Comparison of ENCODE assay signal across 19 cellular contexts in the genomic region with DNA sequence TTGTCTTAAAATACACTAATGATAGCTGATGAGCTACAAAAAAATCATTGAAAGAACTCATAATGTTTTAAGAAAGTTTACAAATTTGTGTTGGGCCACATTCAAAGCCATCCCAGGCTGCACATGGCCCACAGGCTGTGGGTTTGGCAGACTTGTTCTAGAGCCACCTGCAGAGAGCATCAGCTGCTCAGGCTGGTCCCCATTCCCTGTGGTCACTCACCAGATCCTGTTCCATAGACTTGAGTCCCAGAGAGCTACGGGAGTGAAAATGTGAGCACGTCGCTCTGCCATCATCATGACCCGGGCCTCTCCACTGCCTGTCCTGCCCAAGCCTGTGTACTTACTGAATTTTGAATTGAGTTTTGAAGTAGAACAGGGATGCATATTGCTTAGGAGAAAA. TPM values are rescaled to one million over a fixed set of nuclear protein-coding genes. Genes with fewer than 3 reads are reported as not detected.
DNase-seq lines count a peak whose midpoint lies in the region; ATAC-seq and TF ChIP-seq lines count a peak whose summit lies in the region.
"Had no signal": no experiment of that assay in that cellular context is flagged by ENCODE, and none has a peak within 500 bp of the region (broad histone marks: within the 10 kb centered on the region; RNA-seq: fewer than 3 reads in every experiment).

No MANE protein-coding gene starts in this region.

- H3K4me3 Mint-ChIP-seq in endodermal cell (no peak overlapping the region), neural progenitor cell (no peak overlapping the region)
- H3K4me3 Mint-ChIP-seq: H9 had no signal

- H3K4me2 ChIP-seq in neural progenitor cell = no peak overlapping the region

- no peak overlapping the region for H2AFZ ChIP-seq in neural progenitor cell (replicated peaks)

- no peaks in the 10 kb centered on the region for H4K20me1 ChIP-seq in neural progenitor cell (ENCODE audit: low read depth)

- no peak overlapping the region for H3K27ac Mint-ChIP-seq in endodermal cell
- H3K27ac Mint-ChIP-seq in neural progenitor cell = peak overlapping the region; percentile 96

- no peak for TF ChIP-seq CTCF in astrocyte of the cerebellum (IDR thresholded peaks at IDR 0.05; ENCODE audit: low read depth, low read length, missing control alignments)
- no peak for TF ChIP-seq CTCF in endodermal cell (conservative IDR thresholded peaks at IDR 0.05)
- no peak for TF ChIP-seq CTCF in neural progenitor cell (IDR thresholded peaks at IDR 0.05)

- H3K27me3 ChIP-seq in endodermal cell (ENCODE audit: control insufficient read depth, insufficient read depth, low read length, poor library complexity, severe bottlenecking) (no peaks in the 10 kb centered on the region), neural progenitor cell (no peaks in the 10 kb centered on the region)
- H3K27me3 ChIP-seq: BE2C had no signal

- ATAC-seq in GM21723 (IDR thresholded peaks at IDR 0.05; ENCODE audit: unreplicated experiment) = no peak
- ATAC-seq: HepG2 had no signal

- no peaks in the 10 kb centered on the region for H3F3A ChIP-seq in neural progenitor cell (ENCODE audit: low read depth)

- H3K4me3 ChIP-seq in astrocyte of the cerebellum (ENCODE audit: low read depth, low read length) (no peak overlapping the region), endodermal cell (ENCODE audit: low read length) (no peak overlapping the region), neural progenitor cell (no peak overlapping the region)

- H3K36me3 ChIP-seq in endodermal cell (ENCODE audit: control insufficient read depth, insufficient read depth, low read length) (peaks cover 59% of the 10 kb centered on the region), neural progenitor cell (peaks cover 4% of the 10 kb centered on the region)
- H3K36me3 ChIP-seq: BE2C had no signal

- H3K4me1 Mint-ChIP-seq in endodermal cell (peaks cover 10% of the 10 kb centered on the region), neural progenitor cell (peaks cover 27% of the 10 kb centered on the region)

- H3K27me3 Mint-ChIP-seq in endodermal cell (ENCODE audit: insufficient read depth) = no peaks in the 10 kb centered on the region
- H3K27me3 Mint-ChIP-seq in neural progenitor cell (ENCODE audit: insufficient read depth, low read depth) = peaks cover 3% of the 10 kb centered on the region
- H3K27me3 Mint-ChIP-seq: CD4-positive, CD25-positive, alpha-beta regulatory T cell had no signal

- peaks cover 16% of the 10 kb centered on the region for H3K9me3 ChIP-seq in endodermal cell (ENCODE audit: control insufficient read depth, low read length)
- H3K9me3 ChIP-seq in neural progenitor cell (ENCODE audit: low read depth) = peaks cover 2% of the 10 kb centered on the region
- H3K9me3 ChIP-seq: BE2C had no signal

- peak; percentile 58 for DNase-seq in G401 (ENCODE audit: low spot score)
- peak; percentile 19 for DNase-seq in astrocyte of the cerebellum (ENCODE audit: low read depth)
- DNase-seq in endodermal cell = no peak
- DNase-seq in neural progenitor cell (ENCODE audit: low spot score) = no peak
- no peak for DNase-seq in NCI-H2107 (lab: John Stamatoyannopoulos, UW)
- no peak for DNase-seq in GDM1 (lab: John Stamatoyannopoulos, UW)
- DNase-seq: ACHN; BE2C; CD4-positive, CD25-positive, alpha-beta regulatory T cell; CD8-positive, alpha-beta memory T cell; COR-L47; DMS 273 treated with DMSO at 0.1 percent for 48 hours; DMS53; DND-41; EL; H9 had no signal

- no peak overlapping the region for H3K9ac ChIP-seq in endodermal cell (ENCODE audit: extremely low read depth, low read length, poor library complexity, severe bottlenecking)
- H3K9ac ChIP-seq in neural progenitor cell = no peak overlapping the region

- H3K9me3 Mint-ChIP-seq in endodermal cell (peaks cover 16% of the 10 kb centered on the region), neural progenitor cell (peaks cover 5% of the 10 kb centered on the region)

- in situ Hi-C loops in G401 (cut with HindIII; ENCODE audit: low sequenced_read_pairs) (no loop called here), astrocyte of the cerebellum (cut with HindIII; ENCODE audit: low sequenced_read_pairs) (no loop called here)

- H3K27ac ChIP-seq in endodermal cell (ENCODE audit: low read depth, low read length) (peak overlapping the region; percentile 16), neural progenitor cell (no peak overlapping the region)

- H3K36me3 Mint-ChIP-seq in endodermal cell (ENCODE audit: low read depth) = peaks cover 56% of the 10 kb centered on the region
- H3K36me3 Mint-ChIP-seq in neural progenitor cell = peaks cover 21% of the 10 kb centered on the region

- H3K79me2 ChIP-seq in neural progenitor cell (ENCODE audit: low read depth) = no peaks in the 10 kb centered on the region

- 94 to 100% methylated on average over 1 to 4 of the region's 4 CpGs for WGBS in endodermal cell (ENCODE audit: insufficient coverage in 1 of 2, insufficient read length in 1 of 2), 2 experiments

- H3K4me1 ChIP-seq in endodermal cell (ENCODE audit: control insufficient read depth, insufficient read depth, low read length) (no peaks in the 10 kb centered on the region), neural progenitor cell (peaks cover 4% of the 10 kb centered on the region)
- H3K4me1 ChIP-seq: BE2C had no signal

RNA-seq across cellular contexts. Expression of gene SLC26A11, which starts 6.9 kb away (rescaled TPM):
- 16.7 and 19.0 TPM in 2 replicates for total RNA-seq in G401 (2014; rRNA removed; shearing (Covaris generic))
- total RNA-seq in endodermal cell (10 to 100 TPM; 43.7 to 48.2 TPM), neural progenitor cell (ENCODE audit: low replicate concordance) (7.9 and 24.1 TPM in 2 replicates)
- polyA plus RNA-seq in endodermal cell (2013, experiment 1 of 2) = 25.4 TPM
- polyA plus RNA-seq in endodermal cell (2013, experiment 2 of 2) = 25.1 TPM

RNA-seq across cellular contexts. Expression of gene SGSH, which starts 7.0 kb away (rescaled TPM):
- 19.8 and 31.7 TPM in 2 replicates for total RNA-seq in G401 (2014; rRNA removed; shearing (Covaris generic))
- 10 to 100 TPM; 40.4 to 42.5 TPM for total RNA-seq in endodermal cell
- 27.5 TPM for polyA plus RNA-seq in endodermal cell (2013, experiment 1 of 2)
- polyA plus RNA-seq in endodermal cell (2013, experiment 2 of 2) = 21.8 TPM
- 7.2 and 12.4 TPM in 2 replicates for total RNA-seq in neural progenitor cell (ENCODE audit: low replicate concordance)

RNA-seq across cellular contexts. Expression of gene RNF213, which starts 33.5 kb away (rescaled TPM):
- total RNA-seq in G401 (2014; rRNA removed; shearing (Covaris generic)) = 12.9 and 15.2 TPM in 2 replicates
- total RNA-seq in endodermal cell (100 to 1,000 TPM in 1 of 2 donors, 10 to 100 TPM in 1; 98.8 to 136 TPM), neural progenitor cell (ENCODE audit: low replicate concordance) (19.8 and 23.7 TPM in 2 replicates)
- 30.0 TPM for polyA plus RNA-seq in endodermal cell (2013, experiment 1 of 2)
- polyA plus RNA-seq in endodermal cell (2013, experiment 2 of 2) = 28.2 TPM

RNA-seq across cellular contexts. Expression of gene CARD14, which starts 57.3 kb away (rescaled TPM):
- 0.44 TPM in 1 of 2 replicates, not detected in the other for total RNA-seq in G401 (2014; rRNA removed; shearing (Covaris generic))
- total RNA-seq in endodermal cell = under 1 TPM in 1 of 2 donors, not detected in 1; 0.31 TPM
- polyA plus RNA-seq in endodermal cell (2013, experiment 1 of 2) = 0.50 TPM
- 0.37 TPM for polyA plus RNA-seq in endodermal cell (2013, experiment 2 of 2)
- total RNA-seq in neural progenitor cell (ENCODE audit: low replicate concordance) = 0.56 and 0.60 TPM in 2 replicates
- total RNA-seq: CD4-positive, CD25-positive, alpha-beta regulatory T cell; CD8-positive, alpha-beta memory T cell; H1 had no signal
- polyA plus RNA-seq: CD8-positive, alpha-beta memory T cell; HepG2 had no signal

Comparison
In these comparisons a context has a peak if more than half of its experiments do, and no peak if none do; other contexts are left out.
1. DNase-seq: peak in G401 (single experiment) and astrocyte of the cerebellum (single experiment); none in endodermal cell (single experiment), neural progenitor cell (single experiment), NCI-H2107 (single experiment) and GDM1 (single experiment).